ENCODE assay signal across 17 cellular contexts in the genomic region with DNA sequence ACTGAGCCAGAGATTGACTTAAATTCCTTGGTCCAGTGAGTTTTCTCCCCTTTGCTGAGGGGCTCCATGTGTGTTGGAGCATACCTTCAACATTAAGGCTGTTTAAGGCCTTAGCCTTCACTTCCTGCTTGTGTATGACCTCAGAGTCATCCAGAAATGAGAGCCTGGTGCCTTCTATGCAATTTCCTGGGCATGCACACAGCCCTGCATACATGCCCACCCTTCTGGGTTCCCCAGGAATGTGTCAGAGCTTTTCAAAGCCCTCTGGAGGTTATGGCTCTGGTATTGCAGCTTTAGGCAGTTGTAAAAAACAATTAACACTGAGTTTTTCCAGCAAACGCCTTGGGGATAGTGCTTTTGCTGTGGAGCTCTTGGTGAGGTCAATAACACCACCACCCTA. TPM values are rescaled to one million over a fixed set of nuclear protein-coding genes. Genes with fewer than 3 reads are reported as not detected.
A peak's percentile ranks its signal among the peaks of the same experiment; 100 is the strongest.
DNase-seq lines count a peak whose midpoint lies in the region; ATAC-seq and TF ChIP-seq lines count a peak whose summit lies in the region.
"Had no signal": no experiment of that assay in that cellular context is flagged by ENCODE, and none has a peak within 500 bp of the region (broad histone marks: within the 10 kb centered on the region; RNA-seq: fewer than 3 reads in every experiment).

No MANE protein-coding gene starts in this region.

- peak; percentile 27 for TF ChIP-seq CTCF in osteoblast (IDR thresholded peaks at IDR 0.05; ENCODE audit: extremely low read depth, low read depth, low read length)

- peaks cover 37% of the 10 kb centered on the region for H3K36me3 ChIP-seq in osteoblast (ENCODE audit: insufficient read depth, low read length)
- H3K36me3 ChIP-seq: cardiac muscle cell had no signal

- no peaks in the 10 kb centered on the region for H3K9me3 ChIP-seq in osteoblast (ENCODE audit: low read depth, low read length)

- no peak overlapping the region for H3K4me3 ChIP-seq in osteoblast (ENCODE audit: insufficient read depth, low read length)
- H3K4me3 ChIP-seq: cardiac muscle cell, PC-9 had no signal

- TF ChIP-seq POLR2A in erythroblast (IDR thresholded peaks at IDR 0.05; ENCODE audit: low read length), result no peak

- DNase-seq in EH (ENCODE audit: low read depth) (peak; percentile 59), RPMI7951 (ENCODE audit: low read depth) (peak; percentile 41), fibroblast of peridontal ligament (ENCODE audit: extremely low read depth) (peak; percentile 26), osteoblast (ENCODE audit: insufficient read length, low spot score, missing footprints) (no peak), cerebellar cortex (ENCODE audit: low spot score) (no peak), erythroblast (lab: John Stamatoyannopoulos, UW) (no peak), Kasumi-1 (lab: John Stamatoyannopoulos, UW) (no peak)
- DNase-seq: activated B cell treated with CpG ODN at 0.5 μM for 24 hours; activated CD8-positive, alpha-beta memory T cell treated with anti-CD3 and anti-CD28 coated beads, Interleukin-2, amount 10 ng/mL, durations not matched to agents 7 days and 5 days; NCI-H1436 treated with DMSO at 0.1 percent for 48 hours; NCI-H524; small intestine; SW 1271 had no signal

- H2AFZ ChIP-seq in osteoblast (ENCODE audit: low read length), result no peak overlapping the region
- H2AFZ ChIP-seq: PC-9 had no signal

- ATAC-seq in GM21723 (IDR thresholded peaks at IDR 0.05; ENCODE audit: unreplicated experiment), result no peak
- ATAC-seq: activated CD8-positive, alpha-beta memory T cell treated with anti-CD3 and anti-CD28 coated beads, Interleukin-2, amount 10 ng/mL, durations not matched to agents 7 days and 5 days had no signal

- no peaks in the 10 kb centered on the region for H3K27me3 ChIP-seq in osteoblast (ENCODE audit: insufficient read depth, low read length)
- H3K27me3 ChIP-seq: cardiac muscle cell had no signal

- H3K4me2 ChIP-seq in osteoblast (ENCODE audit: insufficient read depth, low read length), result no peak overlapping the region
- H3K4me2 ChIP-seq: PC-9 had no signal

- H3K4me1 ChIP-seq in osteoblast (ENCODE audit: insufficient read depth, low read length), result peaks cover 4% of the 10 kb centered on the region

- H3K27ac ChIP-seq in osteoblast (ENCODE audit: low read depth, low read length), result peak overlapping the region; percentile 30
- H3K27ac ChIP-seq: cardiac muscle cell, PC-9 had no signal

- H4K20me1 ChIP-seq in osteoblast (ENCODE audit: insufficient read depth, low read length), result peaks cover 6% of the 10 kb centered on the region

- H3K79me2 ChIP-seq in osteoblast (ENCODE audit: insufficient read depth, low read length), result peaks cover 19% of the 10 kb centered on the region

RNA-seq across cellular contexts. Expression of a gene that starts 16.7 kb away (rescaled TPM):
- 19.7 and 27.2 TPM in 2 replicates for total RNA-seq in RPMI7951 (2014; rRNA removed; shearing (Covaris generic))
- total RNA-seq in osteoblast, result 89.8 and 116 TPM in 2 replicates
- total RNA-seq: activated B cell treated with CpG ODN at 0.5 μM for 24 hours, B cell had no signal

RNA-seq across cellular contexts. Expression of a gene that starts 27.5 kb away (rescaled TPM):
- total RNA-seq in RPMI7951 (2014; rRNA removed; shearing (Covaris generic)), result 0.39 TPM in 1 of 2 replicates, not detected in the other
- total RNA-seq in osteoblast, result 0.72 and 1.2 TPM in 2 replicates
- total RNA-seq: activated B cell treated with CpG ODN at 0.5 μM for 24 hours; activated CD8-positive, alpha-beta memory T cell treated with anti-CD3 and anti-CD28 coated beads, Interleukin-2, amount 10 ng/mL, durations not matched to agents 7 days and 5 days; B cell; cardiac muscle cell had no signal

Comparison
In these comparisons a context has a peak if more than half of its experiments do, and no peak if none do; other contexts are left out.
1. DNase-seq: peak in EH (single experiment), RPMI7951 (single experiment) and fibroblast of peridontal ligament (single experiment); none in osteoblast (single experiment), cerebellar cortex (single experiment), erythroblast (0 of 2) and Kasumi-1 (0 of 2).